ENCODE assay signal across 20 cellular contexts in genomic region chr2:64226611-64227010, GRCh38.
DNase-seq lines count a peak whose midpoint lies in the region; ATAC-seq and TF ChIP-seq lines count a peak whose summit lies in the region.
"Had no signal": no experiment of that assay in that cellular context is flagged by ENCODE, and none has a peak within 500 bp of the region (broad histone marks: within the 10 kb centered on the region; RNA-seq: fewer than 3 reads in every experiment).

No MANE protein-coding gene starts in this region.

- intact Hi-C loops in breast epithelium (cut with DNase I; ENCODE audit: low total_unique reads), result no loop called here

- no peaks in the 10 kb centered on the region for H3K36me3 ChIP-seq in GM23338 (ENCODE audit: insufficient read depth)
- H3K36me3 ChIP-seq in rectal smooth muscle tissue (ENCODE audit: control insufficient read depth, insufficient read depth, low read length), result no peaks in the 10 kb centered on the region
- H3K36me3 ChIP-seq in breast epithelium, result no peaks in the 10 kb centered on the region
- H3K36me3 ChIP-seq: BLaER1 treated with 17β-estradiol and CSF1 and Interleukin-3, amounts not matched to agents 10 nM and 100 nM; HAP-1 had no signal

- no peak overlapping the region for H3K27ac Mint-ChIP-seq in GM23338
- H3K27ac Mint-ChIP-seq in brain, result peak overlapping the region in 3 of 5 experiments; percentile 21 to 59 (median 21)
- peak overlapping the region; percentile 1 for H3K27ac Mint-ChIP-seq in glutamatergic neuron (ENCODE audit: unreplicated experiment)
- H3K27ac Mint-ChIP-seq: B cell; CD8-positive, alpha-beta memory T cell had no signal

- DNase-seq in GM23338 (ENCODE audit: low spot score) (no peak), glutamatergic neuron (no peak), AG08396 (ENCODE audit: low spot score) (no peak), breast epithelium (ENCODE audit: low spot score in 2 of 2) (no peak), GM19238 (ENCODE audit: insufficient read length, low spot score) (no peak)
- DNase-seq: 8988T; CD4-positive, CD25-positive, alpha-beta regulatory T cell; CD8-positive, alpha-beta memory T cell; COR-L47; DMS 273 treated with DMSO at 0.1 percent for 48 hours; DND-41; EL; KBM-7 had no signal

- H3K27me3 ChIP-seq in GM23338 (ENCODE audit: insufficient read depth) (no peaks in the 10 kb centered on the region), rectal smooth muscle tissue (ENCODE audit: control insufficient read depth, insufficient read depth, low read length) (no peaks in the 10 kb centered on the region), breast epithelium (no peaks in the 10 kb centered on the region)
- H3K27me3 ChIP-seq: BLaER1 treated with 17β-estradiol and CSF1 and Interleukin-3, amounts not matched to agents 10 nM and 100 nM had no signal

- H3K27ac ChIP-seq in GM23338 (ENCODE audit: low read depth), result no peak overlapping the region
- peak overlapping the region; percentile 3 for H3K27ac ChIP-seq in rectal smooth muscle tissue (ENCODE audit: low read depth, low read length)
- H3K27ac ChIP-seq in breast epithelium, result no peak overlapping the region
- H3K27ac ChIP-seq: BLaER1 treated with 17β-estradiol and CSF1 and Interleukin-3, amounts not matched to agents 10 nM and 100 nM had no signal

- peaks cover 8% of the 10 kb centered on the region; the same call in 1 of the 2 replicates for H3F3A ChIP-seq in GM23338 (replicated peaks; ENCODE audit: low read depth)

- H3K4me3 Mint-ChIP-seq in GM23338, result no peak overlapping the region
- H3K4me3 Mint-ChIP-seq in brain, result no peak overlapping the region
- no peak overlapping the region for H3K4me3 Mint-ChIP-seq in glutamatergic neuron (ENCODE audit: unreplicated experiment)
- H3K4me3 Mint-ChIP-seq: B cell; CD8-positive, alpha-beta memory T cell had no signal

- no peaks in the 10 kb centered on the region for H3K9me3 ChIP-seq in breast epithelium
- H3K9me3 ChIP-seq: BLaER1 treated with 17β-estradiol and CSF1 and Interleukin-3, amounts not matched to agents 10 nM and 100 nM; HAP-1 had no signal

- no peak for TF ChIP-seq POLR2A in breast epithelium (IDR thresholded peaks at IDR 0.05)

- peaks cover 2% of the 10 kb centered on the region for H3K27me3 Mint-ChIP-seq in GM23338 (ENCODE audit: insufficient read depth, low read depth, poor library complexity)
- peaks cover 6% of the 10 kb centered on the region for H3K27me3 Mint-ChIP-seq in brain
- H3K27me3 Mint-ChIP-seq in glutamatergic neuron (ENCODE audit: unreplicated experiment), result peaks cover 14% of the 10 kb centered on the region
- H3K27me3 Mint-ChIP-seq: B cell; CD4-positive, CD25-positive, alpha-beta regulatory T cell; IgD-negative memory B cell had no signal

- H3K79me2 ChIP-seq in GM23338 (replicated peaks; ENCODE audit: insufficient read depth), result no peaks in the 10 kb centered on the region

- H3K4me1 ChIP-seq in GM23338 (ENCODE audit: insufficient read depth) (peaks cover 45% of the 10 kb centered on the region), rectal smooth muscle tissue (ENCODE audit: control insufficient read depth, insufficient read depth, low read length) (peaks cover 36% of the 10 kb centered on the region), breast epithelium (peaks cover 4 to 16% of the 10 kb centered on the region in 2 donors)

- H4K20me1 ChIP-seq in GM23338 (replicated peaks; ENCODE audit: insufficient read depth), result no peaks in the 10 kb centered on the region
- H4K20me1 ChIP-seq: BLaER1 treated with 17β-estradiol and CSF1 and Interleukin-3, amounts not matched to agents 10 nM and 100 nM had no signal

- peaks cover 4% of the 10 kb centered on the region; the same call in 1 of the 2 replicates for H3K9me2 ChIP-seq in GM23338 (ENCODE audit: insufficient read depth)

- H3K36me3 Mint-ChIP-seq in GM23338 (ENCODE audit: low read depth) (peaks cover 2% of the 10 kb centered on the region; the same call in 2 of the 3 replicates), brain (no peaks in the 10 kb centered on the region), glutamatergic neuron (ENCODE audit: unreplicated experiment) (no peaks in the 10 kb centered on the region)
- H3K36me3 Mint-ChIP-seq: CD8-positive, alpha-beta memory T cell had no signal

- no peak for TF ChIP-seq CTCF in GM23338 (conservative IDR thresholded peaks at IDR 0.05; ENCODE audit: low read depth in 2 of 2)
- no peak for TF ChIP-seq CTCF in brain (conservative IDR thresholded peaks at IDR 0.05)
- no peak for TF ChIP-seq CTCF in glutamatergic neuron (IDR thresholded peaks at IDR 0.05; ENCODE audit: partially characterized antibody, unreplicated experiment)
- TF ChIP-seq CTCF in breast epithelium (IDR thresholded peaks at IDR 0.05), result no peak

- no peaks in the 10 kb centered on the region; the same call in 2 of the 3 replicates for H3K9me3 Mint-ChIP-seq in GM23338
- H3K9me3 Mint-ChIP-seq in brain, result no peaks in the 10 kb centered on the region
- peaks cover 13% of the 10 kb centered on the region for H3K9me3 Mint-ChIP-seq in glutamatergic neuron (ENCODE audit: unreplicated experiment)
- H3K9me3 Mint-ChIP-seq: CD8-positive, alpha-beta memory T cell; IgD-negative memory B cell had no signal

- H3K4me2 ChIP-seq in GM23338, result peak overlapping the region; percentile 66; the same call in 1 of the 2 replicates

- ATAC-seq in GM23338 (no peak), GM19455 (IDR thresholded peaks at IDR 0.05; ENCODE audit: unreplicated experiment) (no peak)

- no peak overlapping the region for H3K9ac ChIP-seq in rectal smooth muscle tissue (ENCODE audit: low read length)
- H3K9ac ChIP-seq: BLaER1 treated with 17β-estradiol and CSF1 and Interleukin-3, amounts not matched to agents 10 nM and 100 nM had no signal

- H3K4me3 ChIP-seq in GM23338 (no peak overlapping the region), rectal smooth muscle tissue (ENCODE audit: low read length) (no peak overlapping the region), breast epithelium (no peak overlapping the region)
- H3K4me3 ChIP-seq: BLaER1 treated with 17β-estradiol and CSF1 and Interleukin-3, amounts not matched to agents 10 nM and 100 nM; HAP-1 had no signal

- 0 out of 2 replicates have a peak overlapping the region, but pooled peaks have one; percentile 2 for H2AFZ ChIP-seq in GM23338

- H3K4me1 Mint-ChIP-seq in GM23338 (peaks cover 53% of the 10 kb centered on the region), brain (peaks cover 84% of the 10 kb centered on the region), glutamatergic neuron (ENCODE audit: low read depth, unreplicated experiment) (peaks cover 48% of the 10 kb centered on the region)

TF ChIP-seq in GM23338, 12 proteins besides CTCF, POLR2A, EP300 and RAD21 (continues in another document):
- TF ChIP-seq JUNB (IDR thresholded peaks at IDR 0.05; ENCODE audit: unreplicated experiment), result no peak
- no peak for TF ChIP-seq REST (IDR thresholded peaks at IDR 0.05; ENCODE audit: unreplicated experiment)
- TF ChIP-seq ZNF114 (CRISPR knock-in tag; IDR thresholded peaks at IDR 0.05), result no peak
- no peak for TF ChIP-seq EZH2 (IDR thresholded peaks at IDR 0.05; ENCODE audit: low read depth, unreplicated experiment)
- no peak for TF ChIP-seq POLR2AphosphoS5 (IDR thresholded peaks at IDR 0.05; ENCODE audit: low read depth)
- TF ChIP-seq EZH2phosphoT487 (IDR thresholded peaks at IDR 0.05; ENCODE audit: unreplicated experiment), result no peak
- TF ChIP-seq ZNF331 (CRISPR knock-in tag; IDR thresholded peaks at IDR 0.05; ENCODE audit: low read depth), result no peak
- no peak for TF ChIP-seq STAT1 (IDR thresholded peaks at IDR 0.05; ENCODE audit: unreplicated experiment)
- TF ChIP-seq CREB1 (CRISPR knock-in tag; IDR thresholded peaks at IDR 0.05; ENCODE audit: low read depth), result no peak
- no peak for TF ChIP-seq NANOG (IDR thresholded peaks at IDR 0.05; ENCODE audit: borderline replicate concordance)
